In genomic region chr19:29855771-29856510, GRCh38 we compare ENCODE assay signal across 17 cellular contexts. TPM values are rescaled to one million over a fixed set of nuclear protein-coding genes. Genes with fewer than 3 reads are reported as not detected.
DNase-seq lines count a peak whose midpoint lies in the region; ATAC-seq and TF ChIP-seq lines count a peak whose summit lies in the region.
"Had no signal": no experiment of that assay in that cellular context is flagged by ENCODE, and none has a peak within 500 bp of the region (broad histone marks: within the 10 kb centered on the region; RNA-seq: fewer than 3 reads in every experiment).

No MANE protein-coding gene starts in this region.

- H2AK5ac ChIP-seq in neuronal stem cell (ENCODE audit: low read depth, low read length) = no peak overlapping the region

- peak; percentile 38 for DNase-seq in DMS 273 (lab: John Stamatoyannopoulos, UW; ENCODE audit: unreplicated experiment)
- DNase-seq in DMS 273 treated with DMSO at 0.1 percent for 48 hours (lab: John Stamatoyannopoulos, UW) = no peak
- peak; percentile 22 for DNase-seq in NCI-H1694 (lab: John Stamatoyannopoulos, UW)
- DNase-seq in chondrocyte (ENCODE audit: low spot score) = peak; percentile 62
- DNase-seq in neuronal stem cell (ENCODE audit: low spot score) = no peak
- no peak for DNase-seq in osteocyte (ENCODE audit: extremely low spot score, unreplicated experiment)
- no peak for DNase-seq in tibial artery
- DNase-seq: BE2C; CD4-positive, alpha-beta memory T cell; GF-D8; NCI-H1417 treated with DMSO at 0.1 percent for 48 hours; NCI-H2029 treated with DMSO at 0.1 percent for 48 hours; NK-92 treated with Interleukin-12 subunit alpha and Interleukin-12 subunit beta, amount 100 ng/mL, for 24 hours; SIG-M5 had no signal

- H3K9me3 Mint-ChIP-seq in chondrocyte (ENCODE audit: low read depth) (no peaks in the 10 kb centered on the region), osteocyte (ENCODE audit: unreplicated experiment) (no peaks in the 10 kb centered on the region)
- H3K9me3 Mint-ChIP-seq: CD4-positive, alpha-beta memory T cell had no signal

- H3K79me1 ChIP-seq in neuronal stem cell (ENCODE audit: low read depth, low read length) = no peaks in the 10 kb centered on the region

- H3K4me1 ChIP-seq in neuronal stem cell (ENCODE audit: control insufficient read depth in 2 of 2, insufficient read depth in 1 of 2, low read depth in 1 of 2, low read length in 2 of 2) (peaks cover 6 to 11% of the 10 kb centered on the region in 2 donors), tibial artery (no peaks in the 10 kb centered on the region)
- H3K4me1 ChIP-seq: BE2C had no signal

- H2BK12ac ChIP-seq in neuronal stem cell (ENCODE audit: low read length) = no peak overlapping the region

- H3K9ac ChIP-seq in neuronal stem cell (ENCODE audit: low read depth, low read length, poor library complexity) = no peak overlapping the region

- H3K4ac ChIP-seq in neuronal stem cell (ENCODE audit: low read length) = no peak overlapping the region

- H3K36me3 Mint-ChIP-seq in chondrocyte (ENCODE audit: low read depth) = no peaks in the 10 kb centered on the region
- no peaks in the 10 kb centered on the region for H3K36me3 Mint-ChIP-seq in osteocyte (ENCODE audit: unreplicated experiment)
- H3K36me3 Mint-ChIP-seq: CD4-positive, alpha-beta memory T cell had no signal

- H2BK5ac ChIP-seq in neuronal stem cell (ENCODE audit: low read length) = no peak overlapping the region

- no peak overlapping the region for H3K14ac ChIP-seq in neuronal stem cell (ENCODE audit: low read length)

- H3K4me3 Mint-ChIP-seq in chondrocyte (ENCODE audit: unreplicated experiment) = no peak overlapping the region
- H3K4me3 Mint-ChIP-seq in osteocyte (ENCODE audit: unreplicated experiment) = no peak overlapping the region
- H3K4me3 Mint-ChIP-seq: CD4-positive, alpha-beta memory T cell had no signal

- H3K4me1 Mint-ChIP-seq in chondrocyte (ENCODE audit: low read depth) (no peaks in the 10 kb centered on the region), osteocyte (ENCODE audit: unreplicated experiment) (no peaks in the 10 kb centered on the region)
- H3K4me1 Mint-ChIP-seq: CD4-positive, alpha-beta memory T cell had no signal

- no peak overlapping the region for H3K27ac Mint-ChIP-seq in chondrocyte (ENCODE audit: unreplicated experiment)
- H3K27ac Mint-ChIP-seq in osteocyte (ENCODE audit: unreplicated experiment) = no peak overlapping the region
- H3K27ac Mint-ChIP-seq: CD4-positive, alpha-beta memory T cell had no signal

- H3K9me3 ChIP-seq in neuronal stem cell (replicated peaks in 1 of 2; ENCODE audit: control insufficient read depth in 2 of 2, insufficient read depth in 1 of 2, low read depth in 1 of 2, low read length in 2 of 2) = no peaks in the 10 kb centered on the region
- H3K9me3 ChIP-seq in tibial artery = no peaks in the 10 kb centered on the region
- H3K9me3 ChIP-seq: BE2C had no signal

- H2AFZ ChIP-seq in neuronal stem cell (ENCODE audit: low read length) = peak overlapping the region; percentile 79

- H4K91ac ChIP-seq in neuronal stem cell (ENCODE audit: low read depth, low read length, poor library complexity) = no peak overlapping the region

- H3K27me3 ChIP-seq in neuronal stem cell (ENCODE audit: control insufficient read depth in 3 of 3, insufficient read depth in 3 of 3, low read depth in 1 of 3, low read length in 3 of 3) = no peaks in the 10 kb centered on the region
- peaks cover 0 to 29% of the 10 kb centered on the region in 2 donors for H3K27me3 ChIP-seq in tibial artery
- H3K27me3 ChIP-seq: BE2C had no signal

- H3K27me3 Mint-ChIP-seq in chondrocyte (ENCODE audit: low read depth) (peaks cover 23% of the 10 kb centered on the region), osteocyte (ENCODE audit: unreplicated experiment) (peaks cover 18% of the 10 kb centered on the region)

- H3K4me2 ChIP-seq in neuronal stem cell (ENCODE audit: insufficient read depth, low read length, poor library complexity, severe bottlenecking) = no peak overlapping the region

- H3K27ac ChIP-seq in neuronal stem cell (replicated peaks; ENCODE audit: low read length) (no peak overlapping the region), tibial artery (no peak overlapping the region)
- H3K27ac ChIP-seq: 22Rv1, HL-60 had no signal

- H4K8ac ChIP-seq in neuronal stem cell (ENCODE audit: low read depth, low read length) = no peak overlapping the region

- no CpG with 5 or more reads among the region's 20 CpGs for WGBS in neuronal stem cell (ENCODE audit: extremely low coverage in 2 of 2, insufficient read length in 2 of 2, insufficient replicate concordance in 1 of 2), 2 donors

- no peak overlapping the region for H2BK15ac ChIP-seq in neuronal stem cell (ENCODE audit: low read length)

- TF ChIP-seq CTCF in chondrocyte (IDR thresholded peaks at IDR 0.05) (no peak), osteocyte (IDR thresholded peaks at IDR 0.05) (no peak), tibial artery (IDR thresholded peaks at IDR 0.05) (no peak)

- no peaks in the 10 kb centered on the region for H3K36me3 ChIP-seq in neuronal stem cell (replicated peaks in 1 of 2; ENCODE audit: control insufficient read depth in 2 of 2, insufficient read depth in 2 of 2, low read length in 2 of 2)
- no peaks in the 10 kb centered on the region for H3K36me3 ChIP-seq in tibial artery
- H3K36me3 ChIP-seq: BE2C had no signal

- no peak overlapping the region for H3K23ac ChIP-seq in neuronal stem cell (ENCODE audit: low read depth, low read length, poor library complexity)

- H3K4me3 ChIP-seq in neuronal stem cell (ENCODE audit: low read length in 2 of 2) (no peak overlapping the region), tibial artery (no peak overlapping the region)

- no peak for ATAC-seq in HG03439 (IDR thresholded peaks at IDR 0.05; ENCODE audit: unreplicated experiment)

- intact Hi-C loops in tibial artery (cut with DNase I; ENCODE audit: low total_unique reads) = no loop called here

- H2BK120ac ChIP-seq in neuronal stem cell (ENCODE audit: low read depth, low read length) = no peak overlapping the region

- no peak overlapping the region for H3K18ac ChIP-seq in neuronal stem cell (ENCODE audit: low read length)

RNA-seq across cellular contexts. Expression of gene CCNE1, which starts 44.1 kb away (rescaled TPM):
- total RNA-seq in chondrocyte = 7.6 to 13.4 TPM (median 8.2 TPM) in 3 replicates
- polyA plus RNA-seq in neuronal stem cell (2013, experiment 1 of 2) = 15.7 TPM
- polyA plus RNA-seq in neuronal stem cell (2013, experiment 2 of 2) = 15.8 TPM
- total RNA-seq in osteocyte = 3.9 and 4.6 TPM in 2 replicates

Comparison
In these comparisons a context has a peak if more than half of its experiments do, and no peak if none do; other contexts are left out.
1. DNase-seq: peak in DMS 273 (single experiment), NCI-H1694 (single experiment) and chondrocyte (single experiment); none in DMS 273 treated with DMSO at 0.1 percent for 48 hours (single experiment), neuronal stem cell (single experiment), osteocyte (single experiment) and tibial artery (0 of 2).